Comparison of ENCODE assay signal across 8 cellular contexts in the genomic region with DNA sequence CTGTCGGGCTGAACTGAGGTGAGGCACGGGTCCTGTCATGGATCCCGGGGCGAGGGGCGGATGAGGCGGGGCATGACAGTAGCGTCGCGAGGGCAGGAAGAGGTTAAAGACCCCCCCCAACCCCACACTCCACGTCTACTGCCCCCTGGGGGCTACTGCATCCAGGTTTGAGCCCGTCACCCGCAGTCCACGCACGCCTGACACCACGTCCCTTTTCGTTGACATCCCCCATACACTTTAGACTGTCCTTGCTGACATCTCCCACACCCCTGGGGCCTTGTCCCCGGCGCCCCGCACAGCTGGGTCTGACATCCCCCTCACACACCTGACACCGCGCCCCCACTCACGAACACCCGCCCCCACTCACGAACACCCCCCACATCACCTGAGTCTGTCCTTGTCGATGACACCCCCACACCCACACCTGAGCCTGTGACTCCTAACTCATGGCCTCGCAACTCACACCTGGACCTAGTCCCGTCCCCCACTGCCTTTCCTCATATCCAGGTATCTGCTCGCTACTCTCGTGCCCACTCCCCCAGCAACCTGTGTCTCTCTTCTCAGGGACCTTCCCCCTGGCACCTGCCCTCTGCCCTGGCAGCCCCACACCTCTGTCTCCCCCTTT. TPM values are rescaled to one million over a fixed set of nuclear protein-coding genes. Genes with fewer than 3 reads are reported as not detected.
DNase-seq lines count a peak whose midpoint lies in the region; ATAC-seq and TF ChIP-seq lines count a peak whose summit lies in the region.

No MANE protein-coding gene starts in this region.

- no peak for ATAC-seq in GM18505 (IDR thresholded peaks at IDR 0.05; ENCODE audit: unreplicated experiment)
- ATAC-seq in naive thymus-derived CD8-positive, alpha-beta T cell = peak; percentile 31 to 41

- TF ChIP-seq CTCF in AG09309 (IDR thresholded peaks at IDR 0.05; ENCODE audit: control insufficient read depth, insufficient read depth, low read depth, low read length, missing control alignments) (peak; percentile 25), OCI-LY3 (IDR thresholded peaks at IDR 0.05; ENCODE audit: low read depth, low read length) (peak; percentile 12; the same call in 1 of the 2 replicates), dorsolateral prefrontal cortex (IDR thresholded peaks at IDR 0.05 in 54 of 56, conservative IDR thresholded peaks at IDR 0.05 in 2 of 56; ENCODE audit: low read depth in 1 of 56, partially characterized antibody in 56 of 56) (peak in 5 of 56 donors; percentile 1 to 28 (median 8))

- peak overlapping the region; percentile 84 to 97 (median 92) for H3K4me3 Mint-ChIP-seq in naive thymus-derived CD8-positive, alpha-beta T cell

- H3K4me3 ChIP-seq in AG09309 (ENCODE audit: control insufficient read depth, low read depth, low read length) (peak overlapping the region; percentile 82), OCI-LY3 (ENCODE audit: low read length) (peak overlapping the region; percentile 89), dorsolateral prefrontal cortex (peak overlapping the region; percentile 58 to 98 (median 82))

- no peaks in the 10 kb centered on the region for H3K27me3 Mint-ChIP-seq in naive thymus-derived CD8-positive, alpha-beta T cell

- H3K27ac ChIP-seq in OCI-LY3 (ENCODE audit: low read length) = no peak overlapping the region
- peak overlapping the region in 44 of 59 donors; percentile 9 to 92 (median 78) for H3K27ac ChIP-seq in dorsolateral prefrontal cortex

- H3K9me3 Mint-ChIP-seq in naive thymus-derived CD8-positive, alpha-beta T cell = no peaks in the 10 kb centered on the region

- no peaks in the 10 kb centered on the region for H3K36me3 ChIP-seq in OCI-LY3 (replicated peaks; ENCODE audit: low read depth, low read length)

- H3K27me3 ChIP-seq in OCI-LY3 (ENCODE audit: low read depth, low read length) (no peaks in the 10 kb centered on the region), dorsolateral prefrontal cortex (no peaks in the 10 kb centered on the region)

- H3K27ac Mint-ChIP-seq in naive thymus-derived CD8-positive, alpha-beta T cell = peak overlapping the region; percentile 60 to 92 (median 82)

- peak; percentile 51 for TF ChIP-seq POLR2A in GM18505 (IDR thresholded peaks at IDR 0.05; ENCODE audit: borderline replicate concordance, extremely low read depth, insufficient read depth, insufficient read length)

- intact Hi-C loops in dorsolateral prefrontal cortex (cut with DNase I) = loop anchor here (5.0 kb wide), 2 partner anchors 73 to 128 kb away; partner anchors contain the start of genes TMEM161A (in 2 of the 2), BORCS8 (in 1 of the 2) and RFXANK (in 1 of the 2)

- no peaks in the 10 kb centered on the region for H3K9me3 ChIP-seq in OCI-LY3 (ENCODE audit: insufficient read depth, low read length)

- DNase-seq in AG09309 (ENCODE audit: low read depth) = no peak
- DNase-seq in dorsolateral prefrontal cortex = peak in 2 of 10 donors; percentile 19 to 30
- DNase-seq in naive thymus-derived CD8-positive, alpha-beta T cell = peak in 1 of 10 donors; percentile 10
- DNase-seq in NCI-H526 treated with DMSO at 0.1 percent for 48 hours (lab: John Stamatoyannopoulos, UW) = no peak
- DNase-seq in ecto neural progenitor cell (ENCODE audit: low spot score) = no peak
- no peak for DNase-seq in NCI-H1417 treated with DMSO at 0.1 percent for 48 hours (lab: John Stamatoyannopoulos, UW)

- H3K4me1 ChIP-seq in OCI-LY3 (ENCODE audit: low read length) = peaks cover 15% of the 10 kb centered on the region

- H2AFZ ChIP-seq in OCI-LY3 (ENCODE audit: low read depth, low read length) = peak overlapping the region; percentile 79; the same call in 1 of the 2 replicates

- peaks cover 10 to 46% (median 31%) of the 10 kb centered on the region in 4 donors for H3K4me1 Mint-ChIP-seq in naive thymus-derived CD8-positive, alpha-beta T cell

- H3K79me2 ChIP-seq in OCI-LY3 (ENCODE audit: low read length) = no peaks in the 10 kb centered on the region

- peak overlapping the region; percentile 99 for H3K4me2 ChIP-seq in OCI-LY3 (ENCODE audit: low read length)

- peaks cover 0 to 4% (median 0%) of the 10 kb centered on the region in 3 donors for H3K36me3 Mint-ChIP-seq in naive thymus-derived CD8-positive, alpha-beta T cell

- no peaks in the 10 kb centered on the region for H4K20me1 ChIP-seq in OCI-LY3 (ENCODE audit: insufficient read depth, low read length)

- peak overlapping the region; percentile 52 for H3K9ac ChIP-seq in OCI-LY3 (ENCODE audit: low read length)

- POLR2A ChIA-PET in naive thymus-derived CD8-positive, alpha-beta T cell (lab: Charles Lee) = interaction anchor here (0.5 to 1.8 kb wide), 6 partner anchors 24 to 145 kb away, joined by 3 to 4 read pairs (median 4); partner anchors contain the start of genes COPE and DDX49

RNA-seq across cellular contexts. Expression of gene SLC25A42, which starts 0.4 kb away (rescaled TPM):
- total RNA-seq in dorsolateral prefrontal cortex = 10 to 100 TPM; 17.0 to 52.0 (median 27.3) TPM
- 10 to 100 TPM; 32.0 to 33.6 TPM for total RNA-seq in naive thymus-derived CD8-positive, alpha-beta T cell
- 10 to 100 TPM in 1 of 3 donors, 1 to 10 TPM in 2; 6.2 to 14.5 (median 8.4) TPM for polyA plus RNA-seq in naive thymus-derived CD8-positive, alpha-beta T cell

RNA-seq across cellular contexts. Expression of gene ARMC6, which starts 30.8 kb away (rescaled TPM):
- total RNA-seq in dorsolateral prefrontal cortex = 10 to 100 TPM; 16.2 to 34.3 (median 24.2) TPM
- total RNA-seq in naive thymus-derived CD8-positive, alpha-beta T cell = 10 to 100 TPM; 18.1 to 18.4 TPM
- polyA plus RNA-seq in naive thymus-derived CD8-positive, alpha-beta T cell = 10 to 100 TPM; 29.5 to 42.4 (median 38.2) TPM

RNA-seq across cellular contexts. Expression of gene SUGP2, which starts 30.9 kb away (rescaled TPM):
- 100 to 1,000 TPM; 143 to 254 (median 191) TPM for total RNA-seq in dorsolateral prefrontal cortex
- 100 to 1,000 TPM; 128 to 136 TPM for total RNA-seq in naive thymus-derived CD8-positive, alpha-beta T cell
- polyA plus RNA-seq in naive thymus-derived CD8-positive, alpha-beta T cell = 1 to 10 TPM; 7.4 to 8.2 (median 7.5) TPM
